7 cellular contexts compared by ENCODE assay signal in genomic region chr1:63367218-63368103, GRCh38.
DNase-seq lines count a peak whose midpoint lies in the region; ATAC-seq and TF ChIP-seq lines count a peak whose summit lies in the region.

TSS of gene ALG6 (plus strand) at chr1:63367627. CDS start at chr1:63370978, 3,351 bp downstream.

- DNase-seq in NCI-H2029 treated with DMSO at 0.1 percent for 48 hours (lab: John Stamatoyannopoulos, UW): peak; percentile 96
- DNase-seq in T1000 (lab: John Stamatoyannopoulos, UW): peak; percentile 98
- DNase-seq in astrocyte of the spinal cord (ENCODE audit: low read depth, low spot score): peak; percentile 93
- DNase-seq in hippocampal formation (lab: John Stamatoyannopoulos, UW): peak; percentile 83 to 87
- peak; percentile 99 for DNase-seq in retina

- peak; percentile 84 for ATAC-seq in GM18519 (IDR thresholded peaks at IDR 0.05; ENCODE audit: low FRiP score, unreplicated experiment)
- peak; percentile 96 for ATAC-seq in HG03039 (IDR thresholded peaks at IDR 0.05; ENCODE audit: unreplicated experiment)

- in situ Hi-C loops in astrocyte of the spinal cord (cut with HindIII; ENCODE audit: low sequenced_read_pairs): no loop called here

- no peak for TF ChIP-seq CTCF in astrocyte of the spinal cord (IDR thresholded peaks at IDR 0.05; ENCODE audit: low read depth, low read length)

- peak within 1 kb of the TSS; percentile 92 for H3K4me3 ChIP-seq in astrocyte of the spinal cord (ENCODE audit: low read depth, low read length)

Comparison
In these comparisons a context has a peak if more than half of its experiments do, and no peak if none do; other contexts are left out.
1. Peak in every context shown above with its lines: DNase-seq, ATAC-seq and H3K4me3 ChIP-seq.